Comparison of ENCODE assay signal across 8 cellular contexts in genomic region chr17:50139950-50140885, GRCh38. TPM values are rescaled to one million over a fixed set of nuclear protein-coding genes. Genes with fewer than 3 reads are reported as not detected.
DNase-seq lines count a peak whose midpoint lies in the region; ATAC-seq and TF ChIP-seq lines count a peak whose summit lies in the region.
"Had no signal": no experiment of that assay in that cellular context is flagged by ENCODE, and none has a peak within 500 bp of the region (broad histone marks: within the 10 kb centered on the region; RNA-seq: fewer than 3 reads in every experiment).

No MANE protein-coding gene starts in this region.

- intact Hi-C loops in transverse colon (cut with DNase I; ENCODE audit: low total_unique reads): no loop called here

- H3K4me3 Mint-ChIP-seq in osteocyte (ENCODE audit: unreplicated experiment): no peak overlapping the region

- no peak for TF ChIP-seq EP300 in transverse colon (IDR thresholded peaks at IDR 0.05; ENCODE audit: low read depth)

- H3K4me1 ChIP-seq in foreskin keratinocyte (no peaks in the 10 kb centered on the region), transverse colon (peaks cover 0 to 11% (median 5%) of the 10 kb centered on the region in 4 donors)

- H3K27me3 ChIP-seq in foreskin keratinocyte (no peaks in the 10 kb centered on the region), transverse colon (no peaks in the 10 kb centered on the region)

- H3K27ac ChIP-seq in foreskin keratinocyte (no peak overlapping the region), transverse colon (peak overlapping the region in 3 of 4 donors; percentile 25 to 53 (median 44))

- H3K36me3 ChIP-seq in transverse colon: peaks cover 0 to 48% (median 11%) of the 10 kb centered on the region in 4 donors

- in situ Hi-C loops in transverse colon (cut with MboI; ENCODE audit: low pct_ligation_motif_present in 1 of 4, low pct_unique_long_range_greater_than_20kb in 1 of 4, low sequenced_read_pairs in 3 of 4): no loop called here

- peak; percentile 47 to 73 for DNase-seq in SHP77 (lab: John Stamatoyannopoulos, UW)
- peak; percentile 72 for DNase-seq in activated effector memory CD4-positive, alpha-beta T cell treated with Interleukin-2 at 50 U/mL for 16 hours
- peak in 1 of 2 donors; percentile 54 for DNase-seq in foreskin keratinocyte
- peak; percentile 94 for DNase-seq in osteocyte (ENCODE audit: extremely low spot score, unreplicated experiment)
- DNase-seq in transverse colon: peak; percentile 85

- TF ChIP-seq POLR2A in transverse colon (IDR thresholded peaks at IDR 0.05): no peak

- no peaks in the 10 kb centered on the region for H3K9me3 Mint-ChIP-seq in osteocyte (ENCODE audit: unreplicated experiment)

- ATAC-seq in HG03521 (IDR thresholded peaks at IDR 0.05; ENCODE audit: unreplicated experiment): peak; percentile 41
- ATAC-seq in foreskin keratinocyte: peak; percentile 70

- no peaks in the 10 kb centered on the region for H3K27me3 Mint-ChIP-seq in osteocyte (ENCODE audit: unreplicated experiment)

- peak overlapping the region; percentile 60 for H3K27ac Mint-ChIP-seq in osteocyte (ENCODE audit: unreplicated experiment)

- H3K36me3 Mint-ChIP-seq in osteocyte (ENCODE audit: unreplicated experiment): peaks cover 79% of the 10 kb centered on the region

- 45% methylated on average over 19 of the region's 19 CpGs; no CpG with 5 or more reads in 1 of the 2 donors for WGBS in transverse colon (ENCODE audit: low coverage in 1 of 2), 2 donors

- H3K9me3 ChIP-seq in transverse colon: no peaks in the 10 kb centered on the region

- peaks cover 35% of the 10 kb centered on the region for H3K4me1 Mint-ChIP-seq in osteocyte (ENCODE audit: unreplicated experiment)

- peak; percentile 99 for TF ChIP-seq CTCF in GM12872 (IDR thresholded peaks at IDR 0.05; ENCODE audit: insufficient read depth, low read depth, low read length)
- TF ChIP-seq CTCF in foreskin keratinocyte (conservative IDR thresholded peaks at IDR 0.05): peak; percentile 95
- peak; percentile 88 for TF ChIP-seq CTCF in osteocyte (IDR thresholded peaks at IDR 0.05)
- TF ChIP-seq CTCF in transverse colon (IDR thresholded peaks at IDR 0.05): peak; percentile 95 to 96 (median 95)

- no peak overlapping the region for H3K4me3 ChIP-seq in transverse colon

RNA-seq across cellular contexts. Expression of gene SAMD14, which starts 10.3 kb away (rescaled TPM):
- total RNA-seq in foreskin keratinocyte (0.99 and 2.4 TPM in 2 replicates), osteocyte (36.1 and 36.8 TPM in 2 replicates), transverse colon (1 to 10 TPM in 1 of 4 donors, under 1 TPM in 2, not detected in 1; 0.14 to 1.8 (median 0.32) TPM)
- polyA plus RNA-seq in foreskin keratinocyte: 1.4 and 2.4 TPM in 2 replicates

RNA-seq across cellular contexts. Expression of gene PPP1R9B, which starts 10.3 kb away (rescaled TPM):
- 32.9 and 36.0 TPM in 2 replicates for total RNA-seq in foreskin keratinocyte
- 21.2 and 21.5 TPM in 2 replicates for polyA plus RNA-seq in foreskin keratinocyte
- total RNA-seq in osteocyte: 175 and 176 TPM in 2 replicates
- 10 to 100 TPM; 19.0 to 29.9 (median 27.7) TPM for total RNA-seq in transverse colon

RNA-seq across cellular contexts. Expression of gene SGCA, which starts 25.6 kb away (rescaled TPM):
- total RNA-seq in foreskin keratinocyte (not detected in 2 replicates), osteocyte (12.0 and 13.0 TPM in 2 replicates), transverse colon (10 to 100 TPM in 1 of 4 donors, 1 to 10 TPM in 3; 3.7 to 65.3 (median 7.6) TPM)
- not detected in 2 replicates for polyA plus RNA-seq in foreskin keratinocyte
- total RNA-seq: mononuclear cell had no signal

RNA-seq across cellular contexts. Expression of gene PDK2, which starts 45.1 kb away (rescaled TPM):
- total RNA-seq in foreskin keratinocyte (7.3 and 7.5 TPM in 2 replicates), osteocyte (66.2 and 67.0 TPM in 2 replicates), transverse colon (100 to 1,000 TPM in 3 of 4 donors, 10 to 100 TPM in 1; 84.6 to 292 (median 136) TPM)
- polyA plus RNA-seq in foreskin keratinocyte: 6.9 and 7.5 TPM in 2 replicates

Comparison
In these comparisons a context has a peak if more than half of its experiments do, and no peak if none do; other contexts are left out.
1. RNA of gene SAMD14, which starts 10.3 kb away (total RNA-seq): 36.1 to 36.8 TPM in osteocyte; 0.99 to 2.4 TPM in foreskin keratinocyte and 0.14 to 1.8 TPM in transverse colon; every median in the first group is over 10 times any median in the second.
2. Peak in every context shown above with its lines, with median percentiles within 50 percentile points of each other: CTCF ChIP-seq.